Comparison of ENCODE assay signal across 30 cellular contexts in the genomic region with DNA sequence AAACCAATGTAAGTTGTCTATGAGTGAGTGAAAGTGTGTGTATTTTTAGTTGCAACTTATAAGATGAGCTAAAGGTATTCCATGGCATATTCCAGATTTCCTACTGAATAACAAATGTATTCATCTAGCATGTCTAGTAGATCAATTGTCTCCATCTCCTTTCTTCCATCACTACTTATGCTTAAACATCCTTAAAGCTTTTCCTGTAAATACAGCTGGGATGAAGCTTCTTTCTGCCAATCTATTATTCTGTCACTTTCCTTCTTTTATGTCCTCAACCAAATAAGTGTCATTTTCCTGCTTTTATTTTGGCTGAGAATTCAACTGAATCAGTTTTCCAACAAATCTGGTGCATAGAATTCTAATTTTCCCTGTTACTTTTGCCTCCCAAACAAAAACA.
"Had no signal": no experiment of that assay in that cellular context is flagged by ENCODE, and none has a peak within 500 bp of the region (broad histone marks: within the 10 kb centered on the region; RNA-seq: fewer than 3 reads in every experiment).

No MANE protein-coding gene starts in this region.

- H3K79me2 ChIP-seq: parathyroid adenoma had no signal

- ATAC-seq: naive thymus-derived CD8-positive, alpha-beta T cell; natural killer cell treated with Interleukin-12 subunit alpha and Interleukin-12 subunit beta and Interleukin-15 and Interleukin-18, amount 100 ng/mL, for 72 hours; psoas muscle; right cardiac atrium; right lobe of liver; stimulated activated effector memory CD8-positive, alpha-beta T cell treated with anti-CD3 and anti-CD28 coated beads, Interleukin-12 subunit alpha, Interleukin-12 subunit beta, amount 100 ng/mL, for 72 hours; stimulated activated naive B cell treated with anti-CD40 and anti-IgM and Interleukin-4, amounts not matched to agents 10 μg/mL and 1 μg/mL and 100 μg/mL, for 72 hours had no signal

- H3K9me3 ChIP-seq: ovary, psoas muscle, right lobe of liver, stomach, thoracic aorta, thyroid gland, tibial nerve, upper lobe of left lung, vagina had no signal

- H3K36me3 Mint-ChIP-seq: naive B cell; naive thymus-derived CD8-positive, alpha-beta T cell; natural killer cell treated with Interleukin-12 subunit alpha and Interleukin-12 subunit beta and Interleukin-15 and Interleukin-18, amount 100 ng/mL, for 72 hours; neural progenitor cell; stimulated activated effector memory CD8-positive, alpha-beta T cell treated with anti-CD3 and anti-CD28 coated beads, Interleukin-12 subunit alpha, Interleukin-12 subunit beta, amount 100 ng/mL, for 72 hours; stimulated activated naive B cell treated with anti-CD40 and anti-IgM and Interleukin-4, amounts not matched to agents 10 μg/mL and 1 μg/mL and 100 μg/mL, for 72 hours had no signal

- H3K27ac Mint-ChIP-seq: naive B cell; naive thymus-derived CD8-positive, alpha-beta T cell; natural killer cell treated with Interleukin-12 subunit alpha and Interleukin-12 subunit beta and Interleukin-15 and Interleukin-18, amount 100 ng/mL, for 72 hours; neural progenitor cell; progenitor cell of endocrine pancreas; stimulated activated effector memory CD8-positive, alpha-beta T cell treated with anti-CD3 and anti-CD28 coated beads, Interleukin-12 subunit alpha, Interleukin-12 subunit beta, amount 100 ng/mL, for 72 hours; stimulated activated naive B cell treated with anti-CD40 and anti-IgM and Interleukin-4, amounts not matched to agents 10 μg/mL and 1 μg/mL and 100 μg/mL, for 72 hours; stimulated activated naive CD8-positive, alpha-beta T cell treated with anti-CD3 and anti-CD28 coated beads, Interleukin-15, Interleukin-2, amounts not matched to agents 100 ng/mL and 50 ng/mL, for 24 hours had no signal

- H3K4me1 ChIP-seq: parathyroid adenoma, psoas muscle, right lobe of liver, sigmoid colon, stomach, thyroid gland, tibial nerve, upper lobe of left lung, vagina had no signal

- H3K4me1 Mint-ChIP-seq: naive B cell; naive thymus-derived CD8-positive, alpha-beta T cell; stimulated activated effector memory CD8-positive, alpha-beta T cell treated with anti-CD3 and anti-CD28 coated beads, Interleukin-12 subunit alpha, Interleukin-12 subunit beta, amount 100 ng/mL, for 72 hours; stimulated activated naive B cell treated with anti-CD40 and anti-IgM and Interleukin-4, amounts not matched to agents 10 μg/mL and 1 μg/mL and 100 μg/mL, for 72 hours had no signal

- H3K4me3 ChIP-seq: neural progenitor cell, ovary, psoas muscle, right lobe of liver, sigmoid colon, stomach, thoracic aorta, thyroid gland, tibial nerve, upper lobe of left lung, vagina had no signal

- H3K9ac ChIP-seq: neural progenitor cell, parathyroid adenoma had no signal

- H3K4me2 ChIP-seq: neural progenitor cell had no signal

- H3K36me3 ChIP-seq: neural progenitor cell, ovary, right lobe of liver, sigmoid colon, stomach, thoracic aorta, thyroid gland, tibial nerve, upper lobe of left lung, vagina had no signal

- FAIRE-seq: small intestine, urothelium cell line had no signal

- H2AFZ ChIP-seq: neural progenitor cell, parathyroid adenoma had no signal

- H3K27ac ChIP-seq: neural progenitor cell, ovary, parathyroid adenoma, psoas muscle, right lobe of liver, sigmoid colon, stomach, thoracic aorta, thyroid gland, tibial nerve, upper lobe of left lung, vagina had no signal

- DNase-seq: naive B cell; naive thymus-derived CD8-positive, alpha-beta T cell; occipital lobe; ovary; posterior cingulate gyrus; psoas muscle; right cardiac atrium; right lobe of liver; sigmoid colon; small intestine; stimulated activated CD4-positive, alpha-beta T cell treated with anti-CD3 and anti-CD28 coated beads, Interleukin-15, amount 100 ng/mL, for 24 hours; stimulated activated CD4-positive, alpha-beta T cell treated with anti-CD3 and anti-CD28 coated beads, Interleukin-2, amount 100 ng/mL, for 24 hours; stimulated activated CD4-positive, alpha-beta T cell treated with anti-CD3 and anti-CD28 coated beads, Interleukin-2, amount 100 ng/mL, for 48 hours; stimulated activated CD4-positive, alpha-beta T cell treated with anti-CD3 and anti-CD28 coated beads, Interleukin-4, amount 100 ng/mL, for 24 hours; stimulated activated naive B cell treated with anti-CD40 and anti-IgM and Interleukin-4, amounts not matched to agents 10 μg/mL and 1 μg/mL and 100 μg/mL, for 72 hours; stimulated activated naive CD4-positive, alpha-beta T cell treated with Interleukin-2 at 50 U/mL for 16 hours; stomach; thyroid gland; trophoblast cell; upper lobe of left lung had no signal

- H3K9me3 Mint-ChIP-seq: naive thymus-derived CD8-positive, alpha-beta T cell; natural killer cell treated with Interleukin-12 subunit alpha and Interleukin-12 subunit beta and Interleukin-15 and Interleukin-18, amount 100 ng/mL, for 72 hours; neural progenitor cell; stimulated activated effector memory CD8-positive, alpha-beta T cell treated with anti-CD3 and anti-CD28 coated beads, Interleukin-12 subunit alpha, Interleukin-12 subunit beta, amount 100 ng/mL, for 72 hours; stimulated activated naive CD8-positive, alpha-beta T cell treated with anti-CD3 and anti-CD28 coated beads, Interleukin-15, Interleukin-2, amounts not matched to agents 100 ng/mL and 50 ng/mL, for 24 hours had no signal

- H3K27me3 ChIP-seq: neural progenitor cell, ovary, right lobe of liver, sigmoid colon, stomach, thyroid gland, tibial nerve, upper lobe of left lung, vagina had no signal

- H3K4me3 Mint-ChIP-seq: naive B cell; naive thymus-derived CD8-positive, alpha-beta T cell; natural killer cell treated with Interleukin-12 subunit alpha and Interleukin-12 subunit beta and Interleukin-15 and Interleukin-18, amount 100 ng/mL, for 72 hours; neural progenitor cell; stimulated activated effector memory CD8-positive, alpha-beta T cell treated with anti-CD3 and anti-CD28 coated beads, Interleukin-12 subunit alpha, Interleukin-12 subunit beta, amount 100 ng/mL, for 72 hours; stimulated activated naive B cell treated with anti-CD40 and anti-IgM and Interleukin-4, amounts not matched to agents 10 μg/mL and 1 μg/mL and 100 μg/mL, for 72 hours; stimulated activated naive CD8-positive, alpha-beta T cell treated with anti-CD3 and anti-CD28 coated beads, Interleukin-15, Interleukin-2, amounts not matched to agents 100 ng/mL and 50 ng/mL, for 24 hours had no signal
